ENCODE assay signal across 14 cellular contexts in genomic region chr11:36233226-36233625, GRCh38. TPM values are rescaled to one million over a fixed set of nuclear protein-coding genes. Genes with fewer than 3 reads are reported as not detected.
A peak's percentile ranks its signal among the peaks of the same experiment; 100 is the strongest.
DNase-seq lines count a peak whose midpoint lies in the region; ATAC-seq lines count a peak whose summit lies in the region.
"Had no signal": no experiment of that assay in that cellular context is flagged by ENCODE, and none has a peak within 500 bp of the region (broad histone marks: within the 10 kb centered on the region; RNA-seq: fewer than 3 reads in every experiment).

No MANE protein-coding gene starts in this region.

- H3K4me1 Mint-ChIP-seq in activated CD4-positive, alpha-beta T cell treated with anti-CD3 and anti-CD28 coated beads, Interleukin-2, amount 10 ng/mL, durations not matched to agents 24 days and 14 days = no peaks in the 10 kb centered on the region
- no peaks in the 10 kb centered on the region for H3K4me1 Mint-ChIP-seq in T-cell
- H3K4me1 Mint-ChIP-seq: activated naive CD8-positive, alpha-beta T cell treated with anti-CD3 and anti-CD28 coated beads, Interleukin-2, amount 10 ng/mL, durations not matched to agents 7 days and 5 days had no signal

- no peaks in the 10 kb centered on the region for H3K9me3 Mint-ChIP-seq in activated CD4-positive, alpha-beta T cell treated with anti-CD3 and anti-CD28 coated beads, Interleukin-2, amount 10 ng/mL, durations not matched to agents 24 days and 14 days
- no peaks in the 10 kb centered on the region for H3K9me3 Mint-ChIP-seq in T-cell
- H3K9me3 Mint-ChIP-seq: activated CD4-positive, alpha-beta memory T cell treated with anti-CD3 and anti-CD28 coated beads for 36 hours; activated naive CD8-positive, alpha-beta T cell treated with anti-CD3 and anti-CD28 coated beads, Interleukin-2, amount 10 ng/mL, durations not matched to agents 7 days and 5 days; activated T-cell treated with anti-CD3 and anti-CD28 coated beads, Interleukin-2, amount 50 U/mL, for 72 hours had no signal

- H3K36me3 Mint-ChIP-seq in activated CD4-positive, alpha-beta T cell treated with anti-CD3 and anti-CD28 coated beads, Interleukin-2, amount 10 ng/mL, durations not matched to agents 24 days and 14 days (ENCODE audit: low read depth) = no peaks in the 10 kb centered on the region
- H3K36me3 Mint-ChIP-seq in T-cell = no peaks in the 10 kb centered on the region
- H3K36me3 Mint-ChIP-seq: activated CD4-positive, alpha-beta memory T cell treated with anti-CD3 and anti-CD28 coated beads for 36 hours; activated naive CD8-positive, alpha-beta T cell treated with anti-CD3 and anti-CD28 coated beads, Interleukin-2, amount 10 ng/mL, durations not matched to agents 7 days and 5 days had no signal

- POLR2A ChIA-PET in T-cell (lab: Charles Lee) = no interaction called here

- no peak for ATAC-seq in GM21381 (IDR thresholded peaks at IDR 0.05; ENCODE audit: unreplicated experiment)
- no peak for ATAC-seq in T-cell (replicated peaks in 1 of 4)
- ATAC-seq: activated T-cell treated with anti-CD3 and anti-CD28 coated beads, Interleukin-2, amount 50 U/mL, for 72 hours; left lung had no signal

- CTCF ChIA-PET in T-cell (lab: Charles Lee) = interaction anchor here in 1 of 2 donors (0.7 kb wide), 1 partner anchor 16 kb away, joined by 8 read pairs; no protein-coding TSS in a partner anchor

- H3K4me3 Mint-ChIP-seq in activated CD4-positive, alpha-beta T cell treated with anti-CD3 and anti-CD28 coated beads, Interleukin-2, amount 10 ng/mL, durations not matched to agents 24 days and 14 days = no peak overlapping the region
- H3K4me3 Mint-ChIP-seq in T-cell = no peak overlapping the region
- H3K4me3 Mint-ChIP-seq: activated CD4-positive, alpha-beta memory T cell treated with anti-CD3 and anti-CD28 coated beads for 36 hours; activated naive CD8-positive, alpha-beta T cell treated with anti-CD3 and anti-CD28 coated beads, Interleukin-2, amount 10 ng/mL, durations not matched to agents 7 days and 5 days; activated T-cell treated with anti-CD3 and anti-CD28 coated beads, Interleukin-2, amount 50 U/mL, for 72 hours had no signal

- DNase-seq in H4 (ENCODE audit: low spot score) (peak; percentile 43), NCI-H2227 treated with DMSO at 0.1 percent for 48 hours (lab: John Stamatoyannopoulos, UW) (peak; percentile 41), dermis blood vessel endothelial cell (peak; percentile 77), non-pigmented ciliary epithelial cell (ENCODE audit: low read depth) (peak; percentile 22), T-cell (no peak), GM19240 (ENCODE audit: insufficient read length, low spot score) (no peak)
- no peak for DNase-seq in activated CD4-positive, alpha-beta T cell treated with anti-CD3 and anti-CD28 coated beads, Interleukin-2, amount 10 ng/mL, durations not matched to agents 24 days and 14 days
- DNase-seq: activated CD4-positive, alpha-beta memory T cell treated with anti-CD3 and anti-CD28 coated beads for 36 hours; activated naive CD8-positive, alpha-beta T cell treated with anti-CD3 and anti-CD28 coated beads, Interleukin-2, amount 10 ng/mL, durations not matched to agents 7 days and 5 days; activated T-cell treated with anti-CD3 and anti-CD28 coated beads, Interleukin-2, amount 50 U/mL, for 72 hours; left lung; NCI-H1930; SW 1271 had no signal

- H3K27me3 Mint-ChIP-seq in activated CD4-positive, alpha-beta T cell treated with anti-CD3 and anti-CD28 coated beads, Interleukin-2, amount 10 ng/mL, durations not matched to agents 24 days and 14 days = peaks cover 9% of the 10 kb centered on the region
- H3K27me3 Mint-ChIP-seq in T-cell = peaks cover 8 to 12% of the 10 kb centered on the region in 2 donors

- no peak overlapping the region for H3K27ac Mint-ChIP-seq in activated CD4-positive, alpha-beta T cell treated with anti-CD3 and anti-CD28 coated beads, Interleukin-2, amount 10 ng/mL, durations not matched to agents 24 days and 14 days
- no peak overlapping the region for H3K27ac Mint-ChIP-seq in T-cell
- H3K27ac Mint-ChIP-seq: activated CD4-positive, alpha-beta memory T cell treated with anti-CD3 and anti-CD28 coated beads for 36 hours; activated naive CD8-positive, alpha-beta T cell treated with anti-CD3 and anti-CD28 coated beads, Interleukin-2, amount 10 ng/mL, durations not matched to agents 7 days and 5 days; activated T-cell treated with anti-CD3 and anti-CD28 coated beads, Interleukin-2, amount 50 U/mL, for 72 hours had no signal

- intact Hi-C loops in activated CD4-positive, alpha-beta T cell treated with anti-CD3 and anti-CD28 coated beads, Interleukin-2, amount 10 ng/mL, durations not matched to agents 24 days and 14 days (cut with micrococcal nuclease) = no loop called here

RNA-seq across cellular contexts. Expression of gene COMMD9, which starts 56.0 kb away (rescaled TPM):
- 69.1 and 74.5 TPM in 2 replicates for total RNA-seq in H4 (2014; rRNA removed; shearing (Covaris generic))
- total RNA-seq in dermis blood vessel endothelial cell = 32.5 and 50.5 TPM in 2 replicates
- total RNA-seq in activated CD4-positive, alpha-beta T cell treated with anti-CD3 and anti-CD28 coated beads, Interleukin-2, amount 10 ng/mL, durations not matched to agents 24 days and 14 days = 39.0 and 42.3 TPM in 2 replicates
- total RNA-seq in T-cell = 10 to 100 TPM; 37.8 to 48.0 (median 40.3) TPM

Comparison
In these comparisons a context has a peak if more than half of its experiments do, and no peak if none do; other contexts are left out.
1. DNase-seq: peak in H4 (single experiment), NCI-H2227 treated with DMSO at 0.1 percent for 48 hours (single experiment), dermis blood vessel endothelial cell (single experiment) and non-pigmented ciliary epithelial cell (single experiment); none in activated CD4-positive, alpha-beta T cell treated with anti-CD3 and anti-CD28 coated beads, Interleukin-2, amount 10 ng/mL, durations not matched to agents 24 days and 14 days (single experiment), T-cell (0 of 34) and GM19240 (single experiment).